ENCODE assay signal across 8 cellular contexts in genomic region chr17:38750312-38751121, GRCh38. TPM values are rescaled to one million over a fixed set of nuclear protein-coding genes. Genes with fewer than 3 reads are reported as not detected.
A peak's percentile ranks its signal among the peaks of the same experiment; 100 is the strongest.
DNase-seq lines count a peak whose midpoint lies in the region; ATAC-seq and TF ChIP-seq lines count a peak whose summit lies in the region.

No MANE protein-coding gene starts in this region.

- H3K9me3 ChIP-seq in lower lobe of right lung: no peaks in the 10 kb centered on the region

- no peak for TF ChIP-seq CTCF in astrocyte of the spinal cord (IDR thresholded peaks at IDR 0.05; ENCODE audit: low read depth, low read length)
- no peak for TF ChIP-seq CTCF in lower lobe of right lung (IDR thresholded peaks at IDR 0.05)

- H3K36me3 ChIP-seq in lower lobe of right lung: peaks cover 17% of the 10 kb centered on the region

- no peak for ATAC-seq in lower lobe of right lung
- no peak for ATAC-seq in HG02588 (IDR thresholded peaks at IDR 0.05; ENCODE audit: unreplicated experiment)
- ATAC-seq in GM19452 (IDR thresholded peaks at IDR 0.05; ENCODE audit: unreplicated experiment): no peak

- peaks cover 7% of the 10 kb centered on the region for H3K27me3 ChIP-seq in lower lobe of right lung (ENCODE audit: low read depth)

- DNase-seq in NCI-H2107 treated with DMSO at 0.1 percent for 48 hours (lab: John Stamatoyannopoulos, UW; ENCODE audit: unreplicated experiment) (peak; percentile 52), NCI-H2107 (lab: John Stamatoyannopoulos, UW) (no peak), NCI-H2227 (lab: John Stamatoyannopoulos, UW; ENCODE audit: unreplicated experiment) (peak; percentile 70), astrocyte of the spinal cord (ENCODE audit: low read depth, low spot score) (no peak), lower lobe of right lung (no peak)
- DNase-seq in NK-92 treated with Interleukin-12 subunit alpha and Interleukin-12 subunit beta, amount 100 ng/mL, for 24 hours (lab: John Stamatoyannopoulos, UW): no peak

- peak overlapping the region; percentile 89 for H3K27ac ChIP-seq in lower lobe of right lung

- intact Hi-C loops in lower lobe of right lung (cut with DNase I): no loop called here

- H3K4me3 ChIP-seq in astrocyte of the spinal cord (ENCODE audit: low read depth, low read length): peak overlapping the region; percentile 99
- peak overlapping the region; percentile 95 for H3K4me3 ChIP-seq in lower lobe of right lung

- in situ Hi-C loops in astrocyte of the spinal cord (cut with HindIII; ENCODE audit: low sequenced_read_pairs): no loop called here

- H3K4me1 ChIP-seq in lower lobe of right lung: peaks cover 70% of the 10 kb centered on the region

RNA-seq across cellular contexts. Expression of gene PSMB3, which starts 2.0 kb away (rescaled TPM):
- 128 TPM for total RNA-seq in lower lobe of right lung

RNA-seq across cellular contexts. Expression of gene PCGF2, which starts 2.4 kb away (rescaled TPM):
- total RNA-seq in lower lobe of right lung: 53.5 TPM

RNA-seq across cellular contexts. Expression of gene CISD3, which starts 20.4 kb away (rescaled TPM):
- 31.3 TPM for total RNA-seq in lower lobe of right lung

RNA-seq across cellular contexts. Expression of gene MLLT6, which starts 45.4 kb away (rescaled TPM):
- 135 TPM for total RNA-seq in lower lobe of right lung

RNA-seq across cellular contexts. Expression of gene PIP4K2B, which starts 48.8 kb away (rescaled TPM):
- total RNA-seq in lower lobe of right lung: 44.8 TPM

Comparison
In these comparisons a context has a peak if more than half of its experiments do, and no peak if none do; other contexts are left out.
1. DNase-seq: peak in NCI-H2107 treated with DMSO at 0.1 percent for 48 hours (single experiment) and NCI-H2227 (single experiment); none in NCI-H2107 (single experiment), astrocyte of the spinal cord (single experiment), lower lobe of right lung (single experiment) and NK-92 treated with Interleukin-12 subunit alpha and Interleukin-12 subunit beta, amount 100 ng/mL, for 24 hours (single experiment).